In the genomic region with DNA sequence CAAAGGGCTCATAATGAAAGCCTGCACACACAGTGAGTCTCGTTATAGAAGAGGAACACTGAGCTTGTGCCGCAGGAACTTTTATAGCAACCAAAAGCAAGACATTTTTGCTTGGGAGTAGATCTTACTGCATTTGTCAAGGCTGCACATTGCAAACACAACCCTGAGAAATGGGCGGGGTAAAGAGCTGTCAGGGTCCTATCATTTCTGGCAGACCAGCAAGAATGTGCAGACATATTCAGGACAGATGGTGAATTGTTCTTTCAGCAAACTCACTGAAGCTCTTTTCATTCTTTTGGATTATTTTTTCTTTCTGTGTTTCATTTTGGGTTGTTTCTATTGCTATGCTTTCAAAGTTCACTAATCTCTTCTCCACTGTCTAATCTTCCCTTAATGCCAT, we compare ENCODE assay signal across 28 cellular contexts. TPM values are rescaled to one million over a fixed set of nuclear protein-coding genes. Genes with fewer than 3 reads are reported as not detected.
"Had no signal": no experiment of that assay in that cellular context is flagged by ENCODE, and none has a peak within 500 bp of the region (broad histone marks: within the 10 kb centered on the region; RNA-seq: fewer than 3 reads in every experiment).

No MANE protein-coding gene starts in this region.

- H3K9me3 ChIP-seq: colonic mucosa, heart left ventricle, neutrophil, sigmoid colon, suprapubic skin had no signal

- FAIRE-seq: bronchial epithelial cell, endometrium had no signal

- ATAC-seq: activated naive CD8-positive, alpha-beta T cell treated with anti-CD3 and anti-CD28 coated beads, Interleukin-2, amount 50 U/mL, for 24 hours; activated T-cell treated with anti-CD3 and anti-CD28 coated beads, Interleukin-2, amount 50 U/mL, for 4 hours; activated T-helper 17 cell treated with anti-CD3 and anti-CD28 coated beads, Interleukin-2, amount 50 U/mL, for 72 hours; left lobe of liver had no signal

- H3K27me3 ChIP-seq: colonic mucosa, sigmoid colon, tibial nerve had no signal

- H3K4me1 ChIP-seq: colonic mucosa, suprapubic skin had no signal

- H3K36me3 ChIP-seq: colonic mucosa, heart left ventricle, neutrophil, sigmoid colon, suprapubic skin, tibial nerve had no signal

- H3K27ac ChIP-seq: colonic mucosa, epithelial cell of prostate, neutrophil, sigmoid colon, suprapubic skin, tibial nerve had no signal

- H3K4me3 ChIP-seq: colonic mucosa, heart left ventricle, sigmoid colon, smooth muscle cell, suprapubic skin, tibial nerve had no signal

- DNase-seq: activated CD4-positive, alpha-beta memory T cell treated with anti-CD3 and anti-CD28 coated beads, Interleukin-2, amount 10 ng/mL, durations not matched to agents 7 days and 5 days; activated CD4-positive, alpha-beta T cell treated with anti-CD3 and anti-CD28 coated beads, Interleukin-2, amount 10 ng/mL, durations not matched to agents 24 days and 14 days; activated CD4-positive, CD25-positive, alpha-beta regulatory T cell treated with anti-CD3 and anti-CD28 coated beads, Interleukin-2, amount 50 U/mL, for 72 hours; activated gamma-delta T cell treated with Interleukin-2 at 50 U/mL for 16 hours; activated naive CD4-positive, alpha-beta T cell treated with anti-CD3 and anti-CD28 coated beads, Interleukin-2, amount 50 U/mL, for 16 hours; activated naive CD8-positive, alpha-beta T cell treated with anti-CD3 and anti-CD28 coated beads, Interleukin-2, amount 50 U/mL, for 24 hours; activated T-cell treated with anti-CD3 and anti-CD28 coated beads, Interleukin-2, amount 50 U/mL, for 4 hours; colonic mucosa; effector CD8-positive, alpha-beta T cell; foreskin fibroblast; heart left ventricle; naive B cell; nephron progenitor cell; sigmoid colon; stimulated activated CD4-positive, alpha-beta T cell treated with anti-CD3 and anti-CD28 coated beads, Interleukin-1b, Interleukin-23, amount 100 ng/mL, for 48 hours; stimulated activated naive CD4-positive, alpha-beta T cell; T-helper 2 cell had no signal

RNA-seq across cellular contexts. Expression of a gene that starts 5.1 kb away (rescaled TPM):
- total RNA-seq: activated CD4-positive, alpha-beta memory T cell treated with anti-CD3 and anti-CD28 coated beads, Interleukin-2, amount 10 ng/mL, durations not matched to agents 7 days and 5 days; dermis microvascular lymphatic vessel endothelial cell; left lobe of liver; osteocyte; smooth muscle cell had no signal
- polyA plus RNA-seq: smooth muscle cell had no signal
